In genomic region chr3:141835557-141836224, GRCh38 we compare ENCODE assay signal across 1 cellular context.
TF ChIP-seq lines count a peak whose summit lies in the region.

No MANE protein-coding gene starts in this region.

TF ChIP-seq in A549, 52 proteins besides CTCF, POLR2A, EP300 and RAD21 (continued from another document):
- no peak for TF ChIP-seq ESRRA (IDR thresholded peaks at IDR 0.05; ENCODE audit: borderline replicate concordance, low read length)
- no peak for TF ChIP-seq SREBF2 (IDR thresholded peaks at IDR 0.05)
- no peak for TF ChIP-seq MAX (IDR thresholded peaks at IDR 0.05)
- TF ChIP-seq CEBPB (IDR thresholded peaks at IDR 0.05): no peak
- no peak for TF ChIP-seq KDM5A (IDR thresholded peaks at IDR 0.05)
- TF ChIP-seq CHD2 (IDR thresholded peaks at IDR 0.05; ENCODE audit: low read length, partially characterized antibody): no peak
- TF ChIP-seq TFCP2L1 (CRISPR knock-in tag; IDR thresholded peaks at IDR 0.05): no peak
